ENCODE assay signal across 3 cellular contexts in genomic region chr1:167999930-168000329, GRCh38.
"Had no signal": no experiment of that assay in that cellular context is flagged by ENCODE, and none has a peak within 500 bp of the region (broad histone marks: within the 10 kb centered on the region; RNA-seq: fewer than 3 reads in every experiment).

No MANE protein-coding gene starts in this region.

- H3K4me3 Mint-ChIP-seq: GM23338, H9, IgD-negative memory B cell had no signal

- H3K4me3 ChIP-seq: GM23338 had no signal

- DNase-seq: H9 had no signal

- H3K27me3 Mint-ChIP-seq: IgD-negative memory B cell had no signal

- ATAC-seq: GM23338 had no signal

- H3K27ac Mint-ChIP-seq: GM23338 had no signal

- H3K9me3 Mint-ChIP-seq: GM23338, H9, IgD-negative memory B cell had no signal
